In the genomic region with DNA sequence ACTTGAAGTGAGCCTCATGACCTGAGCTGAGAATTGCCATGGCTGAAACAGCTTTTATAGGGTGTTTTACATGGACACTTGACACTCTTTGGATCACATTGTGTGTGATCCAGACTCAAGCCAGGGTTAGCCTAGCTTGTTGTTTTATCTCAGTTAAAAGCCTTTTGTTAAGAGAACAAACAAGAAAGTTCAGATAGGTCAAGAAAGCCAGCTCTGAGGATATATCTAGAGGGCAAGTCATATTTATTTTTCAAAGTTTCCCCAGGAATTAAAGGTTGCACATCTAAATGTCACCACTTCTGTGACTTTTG, we compare ENCODE assay signal across 1 cellular context.
TF ChIP-seq lines count a peak whose summit lies in the region.

No MANE protein-coding gene starts in this region.

TF ChIP-seq in WTC11, 78 proteins besides CTCF, POLR2A, EP300 and RAD21 (continued from another document):
- no peak for TF ChIP-seq E2F5 (CRISPR knock-in tag; IDR thresholded peaks at IDR 0.05)
- no peak for TF ChIP-seq TP53 (CRISPR knock-in tag; IDR thresholded peaks at IDR 0.05)
